Comparison of ENCODE assay signal across 9 cellular contexts in genomic region chr12:13103391-13104033, GRCh38. TPM values are rescaled to one million over a fixed set of nuclear protein-coding genes. Genes with fewer than 3 reads are reported as not detected.
DNase-seq lines count a peak whose midpoint lies in the region; ATAC-seq and TF ChIP-seq lines count a peak whose summit lies in the region.
"Had no signal": no experiment of that assay in that cellular context is flagged by ENCODE, and none has a peak within 500 bp of the region (broad histone marks: within the 10 kb centered on the region; RNA-seq: fewer than 3 reads in every experiment).

TSS of gene GSG1 (minus strand) at chr12:13103667. CDS start at chr12:13103512, 155 bp downstream.

- H3K4me1 ChIP-seq in DND-41 (ENCODE audit: insufficient read depth, low read length) (peaks cover 15% of the 10 kb centered on the region), esophagus muscularis mucosa (peaks cover 33 to 48% (median 43%) of the 10 kb centered on the region in 4 donors), smooth muscle cell (ENCODE audit: low read depth) (peaks cover 38% of the 10 kb centered on the region)

- TF ChIP-seq CTCF in DND-41 (IDR thresholded peaks at IDR 0.05; ENCODE audit: borderline replicate concordance, extremely low read depth, low read length, poor library complexity, severe bottlenecking) (no peak), RWPE1 (conservative IDR thresholded peaks at IDR 0.05; ENCODE audit: low read depth) (no peak), esophagus muscularis mucosa (IDR thresholded peaks at IDR 0.05) (no peak), smooth muscle cell (IDR thresholded peaks at IDR 0.05; ENCODE audit: borderline replicate concordance, insufficient read depth, poor library complexity, severe bottlenecking) (no peak)

- WGBS in esophagus muscularis mucosa, result 85% methylated on average over 8 of the region's 8 CpGs
- 87% methylated on average over 8 of the region's 8 CpGs for WGBS in smooth muscle cell (ENCODE audit: low lambda C conversion rate)

- H3K4me3 ChIP-seq in DND-41 (ENCODE audit: low read depth in 1 of 2, low read length in 2 of 2), result no peak within 1 kb of the TSS
- no peak within 1 kb of the TSS for H3K4me3 ChIP-seq in esophagus muscularis mucosa
- no peak within 1 kb of the TSS for H3K4me3 ChIP-seq in smooth muscle cell

- H3K79me2 ChIP-seq in DND-41 (ENCODE audit: insufficient read depth, low read length) (no peaks in the 10 kb centered on the region), smooth muscle cell (ENCODE audit: low read depth) (no peaks in the 10 kb centered on the region)

- POLR2A ChIA-PET in RWPE1 (lab: Yijun Ruan, JAX; ENCODE audit: low non-redundant PET), result interaction anchor here (0.6 to 0.7 kb wide), 2 partner anchors 32 to 265 kb away, joined by 3 to 7 read pairs; no protein-coding TSS in a partner anchor

- H4K20me1 ChIP-seq in DND-41 (ENCODE audit: insufficient read depth, low read length) (no peaks in the 10 kb centered on the region), smooth muscle cell (ENCODE audit: low read depth) (no peaks in the 10 kb centered on the region)

- no peak for ATAC-seq in DND-41 (ENCODE audit: insufficient read depth, low read depth)
- ATAC-seq in HG03280 (IDR thresholded peaks at IDR 0.05; ENCODE audit: unreplicated experiment), result no peak

- H2AFZ ChIP-seq in DND-41 (ENCODE audit: low read depth, low read length) (0 out of 2 replicates have a peak within 1 kb of the TSS, but pooled peaks have one; percentile 14), smooth muscle cell (ENCODE audit: low read depth) (no peak within 1 kb of the TSS)

- H3K27ac ChIP-seq in DND-41 (ENCODE audit: low read length), result no peak within 1 kb of the TSS
- peak within 1 kb of the TSS; percentile 98 for H3K27ac ChIP-seq in RWPE1
- H3K27ac ChIP-seq in esophagus muscularis mucosa (replicated peaks in 1 of 4), result peak within 1 kb of the TSS; percentile 78 to 93 (median 87)
- peak within 1 kb of the TSS; percentile 99 for H3K27ac ChIP-seq in smooth muscle cell (ENCODE audit: low read depth)

- H3F3A ChIP-seq in smooth muscle cell (ENCODE audit: low read depth), result peaks cover 29% of the 10 kb centered on the region

- H3K27me3 ChIP-seq in DND-41 (ENCODE audit: insufficient read depth, low read length, poor library complexity) (no peaks in the 10 kb centered on the region), esophagus muscularis mucosa (no peaks in the 10 kb centered on the region), smooth muscle cell (ENCODE audit: low read depth) (no peaks in the 10 kb centered on the region)

- CTCF ChIA-PET in RWPE1 (lab: Yijun Ruan, JAX), result no interaction called here

- H3K9me3 ChIP-seq in DND-41 (ENCODE audit: insufficient read depth, low read length, severe bottlenecking) (no peaks in the 10 kb centered on the region), esophagus muscularis mucosa (peaks cover 0 to 4% (median 0%) of the 10 kb centered on the region in 4 donors), smooth muscle cell (replicated peaks; ENCODE audit: low read depth) (no peaks in the 10 kb centered on the region)

- no peak for TF ChIP-seq EP300 in esophagus muscularis mucosa (IDR thresholded peaks at IDR 0.05)

- H3K9ac ChIP-seq in DND-41 (ENCODE audit: low read depth, low read length) (no peak within 1 kb of the TSS), smooth muscle cell (ENCODE audit: low read depth) (peak within 1 kb of the TSS; percentile 99)

- H3K36me3 ChIP-seq in DND-41 (ENCODE audit: insufficient read depth, low read length), result no peaks in the 10 kb centered on the region
- H3K36me3 ChIP-seq in esophagus muscularis mucosa, result no peaks in the 10 kb centered on the region
- H3K36me3 ChIP-seq in smooth muscle cell (ENCODE audit: low read depth), result no peaks in the 10 kb centered on the region

- no peak for TF ChIP-seq POLR2A in esophagus muscularis mucosa (IDR thresholded peaks at IDR 0.05; ENCODE audit: low read depth)

- intact Hi-C loops in esophagus muscularis mucosa (cut with DNase I), result no loop called here

- no peak within 1 kb of the TSS for H3K4me2 ChIP-seq in DND-41 (ENCODE audit: insufficient read depth, low read length)
- peak within 1 kb of the TSS; percentile 90 for H3K4me2 ChIP-seq in smooth muscle cell

- DNase-seq in DND-41 (no peak), RWPE1 (ENCODE audit: low spot score) (no peak), esophagus muscularis mucosa (ENCODE audit: extremely low spot score) (peak; percentile 72), smooth muscle cell (lab: John Stamatoyannopoulos, UW; ENCODE audit: unreplicated experiment) (no peak), RKO (ENCODE audit: low spot score) (no peak), dermis blood vessel endothelial cell (no peak), UCSD-AML1 (lab: John Stamatoyannopoulos, UW; ENCODE audit: unreplicated experiment) (no peak)

RNA-seq across cellular contexts. Expression of gene GSG1, which starts in this region (rescaled TPM):
- not detected for total RNA-seq in esophagus muscularis mucosa
- not detected in 2 replicates for total RNA-seq in smooth muscle cell
- polyA plus RNA-seq in smooth muscle cell, result not detected in 2 replicates
- not detected in 2 replicates for total RNA-seq in dermis blood vessel endothelial cell
- total RNA-seq: pulmonary artery endothelial cell had no signal

Comparison
In these comparisons a context has a peak if more than half of its experiments do, and no peak if none do; other contexts are left out.
1. Peak in DNase-seq and H3K27ac ChIP-seq in esophagus muscularis mucosa; RNA of the gene not detected or under 1 TPM.